23 cellular contexts compared by ENCODE assay signal in genomic region chr15:36434160-36434559, GRCh38.
"Had no signal": no experiment of that assay in that cellular context is flagged by ENCODE, and none has a peak within 500 bp of the region (broad histone marks: within the 10 kb centered on the region; RNA-seq: fewer than 3 reads in every experiment).

No MANE protein-coding gene starts in this region.

- H3K4me3 ChIP-seq: coronary artery, dorsolateral prefrontal cortex, esophagus muscularis mucosa, gastroesophageal sphincter, heart left ventricle, hepatocyte, left lung, lower lobe of right lung, mucosa of descending colon had no signal

- H3K4me2 ChIP-seq: hepatocyte had no signal

- H3K27me3 ChIP-seq: esophagus muscularis mucosa, foreskin keratinocyte, gastroesophageal sphincter, hepatocyte, left lung had no signal

- H2AFZ ChIP-seq: hepatocyte had no signal

- H3K4me1 ChIP-seq: gastroesophageal sphincter, heart left ventricle, left lung, lower lobe of right lung had no signal

- DNase-seq: dermis blood vessel endothelial cell; dorsolateral prefrontal cortex; effector CD4-positive, alpha-beta T cell; effector memory CD4-positive, alpha-beta T cell; foreskin keratinocyte; heart left ventricle; hypothalamus; immature natural killer cell; islet precursor cell; left cardiac atrium; left lung; left ventricle myocardium superior; lower lobe of right lung; mesenchymal stem cell; mucosa of descending colon; naive B cell; naive thymus-derived CD8-positive, alpha-beta T cell had no signal

- H3K36me3 ChIP-seq: esophagus muscularis mucosa, gastroesophageal sphincter, heart left ventricle, left lung, lower lobe of right lung had no signal

- H3K79me2 ChIP-seq: hepatocyte had no signal

- H3K27ac ChIP-seq: coronary artery, dorsolateral prefrontal cortex, esophagus muscularis mucosa, foreskin keratinocyte, gastroesophageal sphincter, heart left ventricle, hepatocyte, left lung, lower lobe of right lung had no signal

- FAIRE-seq: endothelial cell of umbilical vein, frontal cortex had no signal

- ATAC-seq: foreskin keratinocyte; gastroesophageal sphincter; heart left ventricle; left cardiac atrium; left lung; left ventricle myocardium superior; lower lobe of right lung; mucosa of descending colon; naive thymus-derived CD8-positive, alpha-beta T cell had no signal

- H3K9me3 ChIP-seq: esophagus muscularis mucosa, gastroesophageal sphincter, heart left ventricle, left lung, lower lobe of right lung, mucosa of descending colon had no signal
